In the genomic region with DNA sequence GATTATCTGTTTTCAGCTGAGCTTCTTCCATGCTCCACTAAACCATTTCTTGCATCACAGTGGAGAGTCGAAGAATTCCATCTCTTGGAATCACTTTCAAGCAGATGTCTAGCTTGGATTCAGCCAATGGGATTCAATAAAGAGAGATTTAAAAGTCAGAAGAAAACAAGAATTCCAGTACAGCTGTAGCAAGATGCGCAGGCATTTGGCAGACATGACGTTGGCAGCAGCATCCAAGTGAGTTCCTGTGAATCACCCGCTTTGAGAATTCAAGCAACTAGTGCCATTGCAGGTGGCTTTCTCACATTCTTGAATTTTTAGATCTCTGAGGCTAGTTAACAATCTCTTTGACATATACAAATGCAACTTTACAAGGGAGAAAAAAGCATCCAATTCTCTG, we compare ENCODE assay signal across 15 cellular contexts.
A peak's percentile ranks its signal among the peaks of the same experiment; 100 is the strongest.
DNase-seq lines count a peak whose midpoint lies in the region; ATAC-seq and TF ChIP-seq lines count a peak whose summit lies in the region.
"Had no signal": no experiment of that assay in that cellular context is flagged by ENCODE, and none has a peak within 500 bp of the region (broad histone marks: within the 10 kb centered on the region; RNA-seq: fewer than 3 reads in every experiment).

No MANE protein-coding gene starts in this region.

- 38 to 39% methylated on average over 4 of the region's 4 CpGs for WGBS in GM23248 (ENCODE audit: low coverage in 1 of 2, low lambda C conversion rate in 2 of 2, missing lambda C conversion rate in 2 of 2), 2 experiments
- 79 to 87% (median 85%) methylated on average over 4 of the region's 4 CpGs for WGBS in stomach, 5 donors

- TF ChIP-seq CTCF in fibroblast of mammary gland (conservative IDR thresholded peaks at IDR 0.05; ENCODE audit: control insufficient read depth, insufficient read depth, low read depth, low read length) (no peak), gastrocnemius medialis (IDR thresholded peaks at IDR 0.05 in 4 of 5, conservative IDR thresholded peaks at IDR 0.05 in 1 of 5) (no peak), stomach (IDR thresholded peaks at IDR 0.05) (no peak)

- H3K27me3 ChIP-seq in GM23248 (replicated peaks; ENCODE audit: insufficient read depth) (no peaks in the 10 kb centered on the region), MG63 (no peaks in the 10 kb centered on the region), gastrocnemius medialis (no peaks in the 10 kb centered on the region), stomach (no peaks in the 10 kb centered on the region)
- H3K27me3 ChIP-seq: BLaER1 had no signal

- no peaks in the 10 kb centered on the region for H3K79me2 ChIP-seq in GM23248 (ENCODE audit: insufficient read depth)

- no peaks in the 10 kb centered on the region for H3F3A ChIP-seq in GM23248 (ENCODE audit: insufficient read depth)

- no peak overlapping the region for H2AFZ ChIP-seq in GM23248

- no peaks in the 10 kb centered on the region for H4K20me1 ChIP-seq in GM23248 (ENCODE audit: insufficient read depth)
- H4K20me1 ChIP-seq: BLaER1 had no signal

- DNase-seq in GM23248, result peak; percentile 52
- peak; percentile 70 for DNase-seq in MG63
- peak; percentile 20 for DNase-seq in fibroblast of mammary gland (ENCODE audit: low read depth)
- DNase-seq in gastrocnemius medialis, result peak; percentile 5 to 28
- DNase-seq in activated naive CD4-positive, alpha-beta T cell treated with Interleukin-2 at 50 U/mL for 16 hours, result no peak
- DNase-seq in stomach, result no peak
- DNase-seq in T1000 (lab: John Stamatoyannopoulos, UW), result no peak
- no peak for DNase-seq in NOMO-1 treated with DMSO at 0.1 percent for 48 hours (lab: John Stamatoyannopoulos, UW; ENCODE audit: unreplicated experiment)
- DNase-seq: Caco-2; CD8-positive, alpha-beta memory T cell; DND-41; GDM1; H7 had no signal

- no peak overlapping the region for H3K4me2 ChIP-seq in GM23248 (ENCODE audit: unreplicated experiment)
- H3K4me2 ChIP-seq: A549, BLaER1 had no signal

- TF ChIP-seq POLR2A in gastrocnemius medialis (IDR thresholded peaks at IDR 0.05) (no peak), stomach (IDR thresholded peaks at IDR 0.05) (no peak)

- H3K36me3 ChIP-seq in GM23248 (ENCODE audit: low read depth) (no peaks in the 10 kb centered on the region), MG63 (no peaks in the 10 kb centered on the region), gastrocnemius medialis (no peaks in the 10 kb centered on the region), stomach (no peaks in the 10 kb centered on the region)
- H3K36me3 ChIP-seq: BLaER1 had no signal

- H3K4me1 ChIP-seq in GM23248 (ENCODE audit: insufficient read depth) (0 out of 2 replicates have a peak, but pooled peaks cover 5% of the 10 kb centered on the region), gastrocnemius medialis (no peaks in the 10 kb centered on the region), stomach (no peaks in the 10 kb centered on the region)
- H3K4me1 ChIP-seq: A549, BLaER1, Caco-2 had no signal

- H3K9me2 ChIP-seq in GM23248 (ENCODE audit: insufficient read depth), result no peaks in the 10 kb centered on the region

- H3K9me3 ChIP-seq in GM23248 (ENCODE audit: low read depth) (no peaks in the 10 kb centered on the region), MG63 (no peaks in the 10 kb centered on the region), gastrocnemius medialis (no peaks in the 10 kb centered on the region), stomach (peaks cover 0 to 5% (median 0%) of the 10 kb centered on the region in 4 donors)
- H3K9me3 ChIP-seq: A549, BLaER1, Caco-2 had no signal

- H3K9ac ChIP-seq in GM23248, result no peak overlapping the region
- H3K9ac ChIP-seq: BLaER1 had no signal

- H3K4me3 ChIP-seq in GM23248, result no peak overlapping the region
- no peak overlapping the region for H3K4me3 ChIP-seq in MG63
- H3K4me3 ChIP-seq in fibroblast of mammary gland (ENCODE audit: control insufficient read depth, low read depth, low read length), result no peak overlapping the region
- no peak overlapping the region for H3K4me3 ChIP-seq in gastrocnemius medialis
- H3K4me3 ChIP-seq in stomach, result no peak overlapping the region
- H3K4me3 ChIP-seq: A549, BLaER1 had no signal

- intact Hi-C loops in gastrocnemius medialis (cut with DNase I; ENCODE audit: low total_unique reads) (no loop called here), stomach (cut with DNase I; ENCODE audit: low total_unique reads) (no loop called here)

- H3K27ac ChIP-seq in GM23248 (no peak overlapping the region), gastrocnemius medialis (no peak overlapping the region), stomach (no peak overlapping the region)
- H3K27ac ChIP-seq: A549, BLaER1 had no signal

- in situ Hi-C loops in GM23248 (cut with MboI), result no loop called here
- in situ Hi-C loops in gastrocnemius medialis (cut with MboI; ENCODE audit: low sequenced_read_pairs in 4 of 4), result no loop called here

- no peak for TF ChIP-seq EP300 in stomach (IDR thresholded peaks at IDR 0.05)

- no peak for ATAC-seq in gastrocnemius medialis
- ATAC-seq: A549 had no signal

Comparison
In these comparisons a context has a peak if more than half of its experiments do, and no peak if none do; other contexts are left out.
1. DNase-seq: peak in GM23248 (single experiment), MG63 (single experiment), fibroblast of mammary gland (single experiment) and gastrocnemius medialis (2 of 2); none in activated naive CD4-positive, alpha-beta T cell treated with Interleukin-2 at 50 U/mL for 16 hours (single experiment), stomach (single experiment), T1000 (single experiment) and NOMO-1 treated with DMSO at 0.1 percent for 48 hours (single experiment).